Comparison of ENCODE assay signal across 17 cellular contexts in the genomic region with DNA sequence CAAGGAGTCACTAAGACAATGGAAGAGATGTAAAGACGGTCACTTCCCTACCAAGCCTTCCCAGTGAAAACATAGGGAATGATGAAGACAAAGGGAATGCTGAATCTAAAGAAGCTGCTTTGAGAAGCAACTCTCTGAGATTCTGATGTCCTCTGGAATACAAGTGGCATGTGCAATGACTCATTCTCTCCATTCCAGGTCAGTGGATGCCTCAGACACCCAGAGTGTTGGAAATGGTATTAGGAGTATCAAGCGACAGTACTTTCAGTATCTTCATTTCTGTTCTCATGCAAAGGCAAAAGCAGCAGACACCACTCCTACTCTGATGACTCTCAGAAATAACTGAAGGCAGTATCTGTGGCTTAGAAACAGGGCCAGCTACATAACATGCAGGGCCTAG.
DNase-seq lines count a peak whose midpoint lies in the region; TF ChIP-seq lines count a peak whose summit lies in the region.
"Had no signal": no experiment of that assay in that cellular context is flagged by ENCODE, and none has a peak within 500 bp of the region (broad histone marks: within the 10 kb centered on the region; RNA-seq: fewer than 3 reads in every experiment).

No MANE protein-coding gene starts in this region.

- no peak for TF ChIP-seq POLR2A in Peyer's patch (IDR thresholded peaks at IDR 0.05)

- H3K27ac ChIP-seq in endodermal cell (ENCODE audit: low read depth, low read length) (no peak overlapping the region), Peyer's patch (no peak overlapping the region)
- H3K27ac ChIP-seq: testis, VCaP had no signal

- TF ChIP-seq CTCF in endodermal cell (conservative IDR thresholded peaks at IDR 0.05) (no peak), Peyer's patch (IDR thresholded peaks at IDR 0.05) (no peak), GM20000 (IDR thresholded peaks at IDR 0.05; ENCODE audit: extremely low read depth, missing control alignments) (no peak)

- H3K36me3 Mint-ChIP-seq in endodermal cell (ENCODE audit: low read depth): no peaks in the 10 kb centered on the region
- H3K36me3 Mint-ChIP-seq: activated naive CD8-positive, alpha-beta T cell; CD14-positive monocyte had no signal

- peaks cover 5% of the 10 kb centered on the region for H3K4me1 Mint-ChIP-seq in endodermal cell
- H3K4me1 Mint-ChIP-seq: CD14-positive monocyte had no signal

- H3K36me3 ChIP-seq in NT2/D1 (ENCODE audit: insufficient read depth, insufficient read length, low read length): no peaks in the 10 kb centered on the region
- H3K36me3 ChIP-seq in endodermal cell (ENCODE audit: control insufficient read depth, insufficient read depth, low read length): no peaks in the 10 kb centered on the region
- no peaks in the 10 kb centered on the region for H3K36me3 ChIP-seq in Peyer's patch

- peak overlapping the region; percentile 1 for H3K27ac Mint-ChIP-seq in endodermal cell
- H3K27ac Mint-ChIP-seq: activated naive CD8-positive, alpha-beta T cell; CD14-positive monocyte had no signal

- H3K9me3 ChIP-seq in NT2/D1 (ENCODE audit: insufficient read depth, low read length): no peaks in the 10 kb centered on the region
- H3K9me3 ChIP-seq in endodermal cell (ENCODE audit: control insufficient read depth, low read length): no peaks in the 10 kb centered on the region
- no peaks in the 10 kb centered on the region for H3K9me3 ChIP-seq in Peyer's patch
- H3K9me3 ChIP-seq: testis had no signal

- no peak overlapping the region for H3K9ac ChIP-seq in NT2/D1 (ENCODE audit: insufficient read length, low read depth)
- no peak overlapping the region for H3K9ac ChIP-seq in endodermal cell (ENCODE audit: extremely low read depth, low read length, poor library complexity, severe bottlenecking)

- H3K4me1 ChIP-seq in NT2/D1 (ENCODE audit: insufficient read depth, insufficient read length) (no peaks in the 10 kb centered on the region), endodermal cell (ENCODE audit: control insufficient read depth, insufficient read depth, low read length) (no peaks in the 10 kb centered on the region), Peyer's patch (no peaks in the 10 kb centered on the region)
- H3K4me1 ChIP-seq: testis had no signal

- no peaks in the 10 kb centered on the region for H3K27me3 Mint-ChIP-seq in endodermal cell (ENCODE audit: insufficient read depth)
- H3K27me3 Mint-ChIP-seq: activated naive CD8-positive, alpha-beta T cell had no signal

- no peaks in the 10 kb centered on the region for H3K27me3 ChIP-seq in NT2/D1 (ENCODE audit: insufficient read depth, insufficient read length)
- H3K27me3 ChIP-seq in endodermal cell (ENCODE audit: control insufficient read depth, insufficient read depth, low read length, poor library complexity, severe bottlenecking): no peaks in the 10 kb centered on the region
- H3K27me3 ChIP-seq in Peyer's patch: no peaks in the 10 kb centered on the region
- H3K27me3 ChIP-seq: testis had no signal

- peak; percentile 1 for DNase-seq in GM04504 (ENCODE audit: low read depth)
- DNase-seq in NT2/D1 (ENCODE audit: low read depth, low spot score): peak; percentile 28
- peak; percentile 63 for DNase-seq in endodermal cell
- peak; percentile 47 for DNase-seq in myocyte (ENCODE audit: low read depth)
- no peak for DNase-seq in NCI-H128 (lab: John Stamatoyannopoulos, UW; ENCODE audit: unreplicated experiment)
- no peak for DNase-seq in Peyer's patch
- DNase-seq in GM20000 (ENCODE audit: low spot score): no peak
- no peak for DNase-seq in activated effector memory CD4-positive, alpha-beta T cell treated with Interleukin-2 at 50 U/mL for 16 hours
- DNase-seq: cortex of kidney, kidney glomerular epithelial cell, NCI-H1417 treated with DMSO at 0.1 percent for 48 hours, NCI-H510A, occipital lobe, testis had no signal

- no peak overlapping the region for H3K4me3 ChIP-seq in NT2/D1 (ENCODE audit: insufficient read length, low read depth)
- no peak overlapping the region for H3K4me3 ChIP-seq in endodermal cell (ENCODE audit: low read length)
- H3K4me3 ChIP-seq in Peyer's patch: no peak overlapping the region
- H3K4me3 ChIP-seq: testis had no signal

- 53% methylated on average over 2 of the region's 2 CpGs; no CpG with 5 or more reads in 1 of the 2 experiments for WGBS in endodermal cell (ENCODE audit: insufficient coverage in 1 of 2, insufficient read length in 1 of 2), 2 experiments

- no peaks in the 10 kb centered on the region for H3K9me3 Mint-ChIP-seq in endodermal cell

- no peak overlapping the region for H3K4me3 Mint-ChIP-seq in endodermal cell
- H3K4me3 Mint-ChIP-seq: activated naive CD8-positive, alpha-beta T cell; CD14-positive monocyte had no signal

Comparison
In these comparisons a context has a peak if more than half of its experiments do, and no peak if none do; other contexts are left out.
1. DNase-seq: peak in GM04504 (single experiment), NT2/D1 (single experiment), endodermal cell (single experiment) and myocyte (single experiment); none in NCI-H128 (single experiment), Peyer's patch (0 of 3), GM20000 (single experiment) and activated effector memory CD4-positive, alpha-beta T cell treated with Interleukin-2 at 50 U/mL for 16 hours (single experiment).